Comparison of ENCODE assay signal across 8 cellular contexts in the genomic region with DNA sequence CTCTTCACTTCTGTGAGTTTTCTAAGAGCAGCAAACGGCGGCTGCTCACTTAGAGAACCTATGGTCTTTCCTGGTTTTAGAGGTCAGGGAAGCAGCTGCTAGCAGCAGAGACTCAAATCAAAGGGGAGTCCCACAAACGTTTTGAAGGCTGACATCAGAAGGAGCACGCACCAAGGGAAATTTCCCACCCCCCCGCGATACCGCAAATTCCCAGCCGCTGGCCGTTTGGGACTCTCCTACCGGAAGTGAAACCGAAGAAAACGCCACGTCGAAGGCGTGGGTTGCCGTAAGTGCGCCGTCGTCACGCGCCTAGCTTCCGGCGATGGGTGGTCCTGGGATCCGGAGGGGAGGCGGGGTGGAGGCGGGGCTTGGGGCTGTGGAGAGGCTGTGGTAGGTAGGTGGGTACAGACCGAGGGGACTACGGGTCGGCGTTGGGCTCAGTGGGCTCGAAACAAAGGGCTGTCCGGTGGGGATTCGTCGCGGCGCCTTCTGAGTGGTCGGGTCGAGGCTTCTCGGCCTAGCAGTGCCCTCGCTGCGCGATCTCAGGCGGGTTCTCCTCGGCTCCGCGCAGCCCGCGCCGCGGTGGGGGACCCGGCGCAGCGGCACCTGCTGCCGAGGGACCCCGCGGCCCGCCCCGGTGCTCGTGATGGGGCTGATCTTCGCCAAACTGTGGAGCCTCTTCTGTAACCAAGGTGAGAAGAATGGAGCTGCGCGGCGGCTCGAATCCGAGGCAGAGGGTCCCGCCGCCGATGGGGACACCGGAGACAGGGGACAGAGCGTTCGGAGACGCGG. TPM values are rescaled to one million over a fixed set of nuclear protein-coding genes. Genes with fewer than 3 reads are reported as not detected.
DNase-seq lines count a peak whose midpoint lies in the region; ATAC-seq and TF ChIP-seq lines count a peak whose summit lies in the region.

ARL5B (plus strand) TSS at position 440 of the 792 bp plus-strand sequence; CDS start at position 647, 207 bp downstream.

- in situ Hi-C loops in KBM-7 (cut with MboI; ENCODE audit: low pct_unique_long_range_greater_than_20kb, low sequenced_read_pairs) = no loop called here

- H3K27ac Mint-ChIP-seq in activated T-cell treated with anti-CD3 and anti-CD28 coated beads, Interleukin-2, amount 50 U/mL, for 72 hours = peak within 1 kb of the TSS; percentile 96

- TF ChIP-seq POLR2A in esophagus muscularis mucosa (IDR thresholded peaks at IDR 0.05; ENCODE audit: low read depth) = peak; percentile 46

- WGBS in esophagus muscularis mucosa = 0% methylated on average over 19 of the region's 73 CpGs

- intact Hi-C loops in esophagus muscularis mucosa (cut with DNase I) = no loop called here

- no peak for TF ChIP-seq CTCF in esophagus muscularis mucosa (IDR thresholded peaks at IDR 0.05)

- peaks cover 9 to 13% of the 10 kb centered on the region in 2 donors for H3K36me3 Mint-ChIP-seq in activated T-cell treated with anti-CD3 and anti-CD28 coated beads, Interleukin-2, amount 50 U/mL, for 72 hours (ENCODE audit: insufficient read depth in 2 of 2)

- H3K27ac ChIP-seq in esophagus muscularis mucosa (replicated peaks in 1 of 4) (peak within 1 kb of the TSS; percentile 96 to 98 (median 98)), muscle layer of duodenum (ENCODE audit: low read length) (peak within 1 kb of the TSS; percentile 99)

- peak within 1 kb of the TSS; percentile 98 to 99 for H3K4me3 Mint-ChIP-seq in activated T-cell treated with anti-CD3 and anti-CD28 coated beads, Interleukin-2, amount 50 U/mL, for 72 hours

- no peaks in the 10 kb centered on the region for H3K27me3 Mint-ChIP-seq in activated T-cell treated with anti-CD3 and anti-CD28 coated beads, Interleukin-2, amount 50 U/mL, for 72 hours (ENCODE audit: low read depth)

- H3K36me3 ChIP-seq in esophagus muscularis mucosa = no peaks in the 10 kb centered on the region
- no peaks in the 10 kb centered on the region for H3K36me3 ChIP-seq in muscle layer of duodenum (ENCODE audit: control insufficient read depth in 1 of 2, insufficient read depth in 2 of 2, low read length in 2 of 2)

- H3K4me1 ChIP-seq in esophagus muscularis mucosa = peaks cover 30 to 45% (median 38%) of the 10 kb centered on the region in 4 donors
- H3K4me1 ChIP-seq in muscle layer of duodenum (ENCODE audit: control insufficient read depth in 1 of 2, insufficient read depth in 2 of 2, low read length in 2 of 2) = peaks cover 0 to 10% of the 10 kb centered on the region in 2 donors

- peak; percentile 85 for ATAC-seq in GM21717 (IDR thresholded peaks at IDR 0.05; ENCODE audit: unreplicated experiment)
- peak; percentile 97 for ATAC-seq in activated T-cell treated with anti-CD3 and anti-CD28 coated beads, Interleukin-2, amount 50 U/mL, for 72 hours (replicated peaks in 1 of 2)

- peak; percentile 92 for TF ChIP-seq EP300 in esophagus muscularis mucosa (IDR thresholded peaks at IDR 0.05)

- no peaks in the 10 kb centered on the region for H3K9me3 ChIP-seq in esophagus muscularis mucosa
- no peaks in the 10 kb centered on the region for H3K9me3 ChIP-seq in muscle layer of duodenum (ENCODE audit: control insufficient read depth in 1 of 2, low read length in 2 of 2)

- DNase-seq in DMS53 (lab: John Stamatoyannopoulos, UW) (peak; percentile 99), KBM-7 (peak; percentile 95), esophagus muscularis mucosa (ENCODE audit: extremely low spot score) (peak; percentile 99)
- peak; percentile 94 to 95 for DNase-seq in activated T-cell treated with anti-CD3 and anti-CD28 coated beads, Interleukin-2, amount 50 U/mL, for 72 hours
- peak; percentile 95 to 97 for DNase-seq in stimulated activated CD8-positive, alpha-beta memory T cell treated with anti-CD3 and anti-CD28 coated beads, Interleukin-7, amount 100 ng/mL, for 4 hours (ENCODE audit: low read depth in 2 of 2)

- H3K27me3 ChIP-seq in esophagus muscularis mucosa (no peaks in the 10 kb centered on the region), muscle layer of duodenum (ENCODE audit: low read depth, low read length) (no peaks in the 10 kb centered on the region)

- H3K4me3 ChIP-seq in esophagus muscularis mucosa = peak within 1 kb of the TSS; percentile 89 to 92 (median 90)
- H3K4me3 ChIP-seq in muscle layer of duodenum (ENCODE audit: low read depth in 1 of 2, low read length in 2 of 2) = peak within 1 kb of the TSS; percentile 89 to 95

- H3K4me1 Mint-ChIP-seq in activated T-cell treated with anti-CD3 and anti-CD28 coated beads, Interleukin-2, amount 50 U/mL, for 72 hours (ENCODE audit: low read depth) = peaks cover 44% of the 10 kb centered on the region

- H3K9me3 Mint-ChIP-seq in activated T-cell treated with anti-CD3 and anti-CD28 coated beads, Interleukin-2, amount 50 U/mL, for 72 hours = no peaks in the 10 kb centered on the region

TF ChIP-seq in PFSK-1, 5 proteins besides CTCF, POLR2A, EP300 and RAD21:
- TF ChIP-seq, protein P1, sequence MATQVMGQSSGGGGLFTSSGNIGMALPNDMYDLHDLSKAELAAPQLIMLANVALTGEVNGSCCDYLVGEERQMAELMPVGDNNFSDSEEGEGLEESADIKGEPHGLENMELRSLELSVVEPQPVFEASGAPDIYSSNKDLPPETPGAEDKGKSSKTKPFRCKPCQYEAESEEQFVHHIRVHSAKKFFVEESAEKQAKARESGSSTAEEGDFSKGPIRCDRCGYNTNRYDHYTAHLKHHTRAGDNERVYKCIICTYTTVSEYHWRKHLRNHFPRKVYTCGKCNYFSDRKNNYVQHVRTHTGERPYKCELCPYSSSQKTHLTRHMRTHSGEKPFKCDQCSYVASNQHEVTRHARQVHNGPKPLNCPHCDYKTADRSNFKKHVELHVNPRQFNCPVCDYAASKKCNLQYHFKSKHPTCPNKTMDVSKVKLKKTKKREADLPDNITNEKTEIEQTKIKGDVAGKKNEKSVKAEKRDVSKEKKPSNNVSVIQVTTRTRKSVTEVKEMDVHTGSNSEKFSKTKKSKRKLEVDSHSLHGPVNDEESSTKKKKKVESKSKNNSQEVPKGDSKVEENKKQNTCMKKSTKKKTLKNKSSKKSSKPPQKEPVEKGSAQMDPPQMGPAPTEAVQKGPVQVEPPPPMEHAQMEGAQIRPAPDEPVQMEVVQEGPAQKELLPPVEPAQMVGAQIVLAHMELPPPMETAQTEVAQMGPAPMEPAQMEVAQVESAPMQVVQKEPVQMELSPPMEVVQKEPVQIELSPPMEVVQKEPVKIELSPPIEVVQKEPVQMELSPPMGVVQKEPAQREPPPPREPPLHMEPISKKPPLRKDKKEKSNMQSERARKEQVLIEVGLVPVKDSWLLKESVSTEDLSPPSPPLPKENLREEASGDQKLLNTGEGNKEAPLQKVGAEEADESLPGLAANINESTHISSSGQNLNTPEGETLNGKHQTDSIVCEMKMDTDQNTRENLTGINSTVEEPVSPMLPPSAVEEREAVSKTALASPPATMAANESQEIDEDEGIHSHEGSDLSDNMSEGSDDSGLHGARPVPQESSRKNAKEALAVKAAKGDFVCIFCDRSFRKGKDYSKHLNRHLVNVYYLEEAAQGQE (IDR thresholded peaks at IDR 0.05; ENCODE audit: insufficient read depth in 1 of 2, low read depth in 2 of 2, low read length in 2 of 2) = 0 out of 4 replicates have a peak, but pooled peaks have one; percentile 14 to 34
- TF ChIP-seq POLR2AphosphoS5 (IDR thresholded peaks at IDR 0.05; ENCODE audit: low read depth, low read length) (peak; percentile 84), FOXP2 (optimal IDR thresholded peaks at IDR 0.05; ENCODE audit: borderline replicate concordance, extremely low read depth, extremely low read length, insufficient read depth) (peak; percentile 81), TAF1 (IDR thresholded peaks at IDR 0.05; ENCODE audit: borderline replicate concordance, insufficient read depth, low read length) (peak; percentile 76; the same call in 1 of the 2 replicates), SIN3A (IDR thresholded peaks at IDR 0.05; ENCODE audit: borderline replicate concordance, insufficient read depth, low read length) (peak; percentile 18; the same call in 1 of the 2 replicates)

RNA-seq across cellular contexts. Expression of gene ARL5B, which starts in this region (rescaled TPM):
- polyA plus RNA-seq in PFSK-1 (2012; ENCODE audit: insufficient read length, low read depth) = 5.9 TPM
- 10 to 100 TPM; 17.5 to 18.5 TPM for total RNA-seq in activated T-cell treated with anti-CD3 and anti-CD28 coated beads, Interleukin-2, amount 50 U/mL, for 72 hours
- total RNA-seq in esophagus muscularis mucosa = 10 to 100 TPM in 1 of 4 donors, 1 to 10 TPM in 3; 7.5 to 14.7 (median 8.9) TPM

Comparison
In these comparisons a context has a peak if more than half of its experiments do, and no peak if none do; other contexts are left out.
1. Peak in every context shown above with its lines: DNase-seq, ATAC-seq, H3K4me3 ChIP-seq and H3K27ac ChIP-seq.